In genomic region chr14:70808023-70808401, GRCh38 we compare ENCODE assay signal across 8 cellular contexts. TPM values are rescaled to one million over a fixed set of nuclear protein-coding genes. Genes with fewer than 3 reads are reported as not detected.
DNase-seq lines count a peak whose midpoint lies in the region; ATAC-seq, FAIRE-seq and TF ChIP-seq lines count a peak whose summit lies in the region.

No MANE protein-coding gene starts in this region.

- H4K91ac ChIP-seq in H9 (ENCODE audit: insufficient read length, low read depth, low read length) = no peak overlapping the region

- H3K27ac Mint-ChIP-seq in CD4-positive, CD25-positive, alpha-beta regulatory T cell = peak overlapping the region; percentile 59 to 87 (median 70)
- H3K27ac Mint-ChIP-seq in H9 = peak overlapping the region; percentile 4 to 62 (median 34); a peak in 4 of 7 replicates
- peak overlapping the region; percentile 5 to 91 (median 72) for H3K27ac Mint-ChIP-seq in naive thymus-derived CD4-positive, alpha-beta T cell

- peaks cover 0 to 19% (median 11%) of the 10 kb centered on the region in 4 donors for H3K4me1 Mint-ChIP-seq in CD4-positive, CD25-positive, alpha-beta regulatory T cell
- peaks cover 19% of the 10 kb centered on the region in 2 experiments for H3K4me1 Mint-ChIP-seq in H9
- H3K4me1 Mint-ChIP-seq in naive thymus-derived CD4-positive, alpha-beta T cell = peaks cover 9 to 18% (median 11%) of the 10 kb centered on the region in 7 donors

- peak overlapping the region; percentile 59 for H3K9ac ChIP-seq in H9 (ENCODE audit: extremely low read depth, insufficient read length, low read length)

- peaks cover 20% of the 10 kb centered on the region; the same call in 1 of the 2 replicates for H3K79me2 ChIP-seq in H9 (ENCODE audit: insufficient read depth, low read length)

- H3K14ac ChIP-seq in H9 (ENCODE audit: insufficient read depth, low read length) = no peak overlapping the region

- H2BK120ac ChIP-seq in H9 (ENCODE audit: low read depth, low read length, poor library complexity, severe bottlenecking) = no peak overlapping the region

- H3K27ac ChIP-seq in CD4-positive, CD25-positive, alpha-beta regulatory T cell (ENCODE audit: insufficient read depth, low read length, poor library complexity, severe bottlenecking) = peak overlapping the region; percentile 8
- H3K27ac ChIP-seq in H9 (ENCODE audit: insufficient read length, low read depth, low read length) = no peak overlapping the region
- peak overlapping the region; percentile 65 for H3K27ac ChIP-seq in naive thymus-derived CD4-positive, alpha-beta T cell (ENCODE audit: low read depth, low read length)
- peak overlapping the region; percentile 12 to 86 (median 80) for H3K27ac ChIP-seq in upper lobe of left lung

- peak overlapping the region; percentile 75 for H3K4me3 ChIP-seq in CD4-positive, CD25-positive, alpha-beta regulatory T cell (ENCODE audit: low read depth, low read length)
- H3K4me3 ChIP-seq in bronchial epithelial cell (ENCODE audit: low read depth, low read length) (peak overlapping the region; percentile 86), upper lobe of left lung (peak overlapping the region; percentile 47 to 90 (median 82))
- H3K4me3 ChIP-seq in naive thymus-derived CD4-positive, alpha-beta T cell (ENCODE audit: low read length) = peak overlapping the region; percentile 20

- no peak overlapping the region for H3K56ac ChIP-seq in H9 (ENCODE audit: insufficient read length, low read depth, low read length)

- H3K36me3 ChIP-seq in CD4-positive, CD25-positive, alpha-beta regulatory T cell (ENCODE audit: control insufficient read depth, insufficient read depth, low read length) = no peaks in the 10 kb centered on the region
- peaks cover 4% of the 10 kb centered on the region for H3K36me3 ChIP-seq in bronchial epithelial cell (ENCODE audit: control insufficient read depth, insufficient read depth, low read length)
- no peaks in the 10 kb centered on the region for H3K36me3 ChIP-seq in naive thymus-derived CD4-positive, alpha-beta T cell (ENCODE audit: control insufficient read depth in 2 of 3, insufficient read depth in 3 of 3, low read length in 3 of 3)
- no peaks in the 10 kb centered on the region for H3K36me3 ChIP-seq in upper lobe of left lung

- no peaks in the 10 kb centered on the region for H4K20me1 ChIP-seq in H9 (ENCODE audit: control insufficient read depth, insufficient read depth, insufficient read length)

- TF ChIP-seq CTCF in H9 (conservative IDR thresholded peaks at IDR 0.05) (no peak), bronchial epithelial cell (IDR thresholded peaks at IDR 0.05; ENCODE audit: insufficient read depth, low read length, severe bottlenecking) (no peak), upper lobe of left lung (IDR thresholded peaks at IDR 0.05) (no peak)

- H2AK5ac ChIP-seq in H9 (ENCODE audit: insufficient read length, low read length) = no peak overlapping the region

- no CpG with 5 or more reads among the region's 6 CpGs for WGBS in H9 (ENCODE audit: extremely low coverage, insufficient read length, low lambda C conversion rate)
- 7 to 12% methylated on average over 6 of the region's 6 CpGs for WGBS in upper lobe of left lung, 2 donors

- no peaks in the 10 kb centered on the region for H3K27me3 Mint-ChIP-seq in CD4-positive, CD25-positive, alpha-beta regulatory T cell
- H3K27me3 Mint-ChIP-seq in H9 (ENCODE audit: low read depth) = no peaks in the 10 kb centered on the region
- H3K27me3 Mint-ChIP-seq in naive thymus-derived CD4-positive, alpha-beta T cell = peaks cover 0 to 9% (median 4%) of the 10 kb centered on the region in 5 donors

- no peak overlapping the region for H3K4ac ChIP-seq in H9 (ENCODE audit: low read depth, low read length)

- CTCF ChIA-PET in naive thymus-derived CD4-positive, alpha-beta T cell (lab: Charles Lee) = interaction anchor here (1.5 to 2.6 kb wide), 2 partner anchors 10 to 99 kb away, joined by 5 to 22 read pairs; partner anchors contain the start of gene PCNX1

- H3T11ph ChIP-seq in H9 (ENCODE audit: low read length) = no peak overlapping the region

- H2BK5ac ChIP-seq in H9 (ENCODE audit: insufficient read length, low read length) = no peak overlapping the region

- no peak overlapping the region for H2BK15ac ChIP-seq in H9 (ENCODE audit: low read depth, low read length)

- no peak for TF ChIP-seq EP300 in upper lobe of left lung (IDR thresholded peaks at IDR 0.05)

- H3K18ac ChIP-seq in H9 (ENCODE audit: insufficient read length, low read depth, low read length) = no peak overlapping the region

- peak overlapping the region; percentile 82 to 93 (median 87) for H3K4me3 Mint-ChIP-seq in CD4-positive, CD25-positive, alpha-beta regulatory T cell
- H3K4me3 Mint-ChIP-seq in H9 = peak overlapping the region in 1 of 2 experiments; percentile 89; a peak in 4 of 5 replicates
- H3K4me3 Mint-ChIP-seq in naive thymus-derived CD4-positive, alpha-beta T cell = peak overlapping the region in 5 of 10 donors; percentile 79 to 91 (median 85)

- H4K5ac ChIP-seq in H9 (ENCODE audit: insufficient read length, low read depth, low read length) = no peak overlapping the region

- H3K27me3 ChIP-seq in CD4-positive, CD25-positive, alpha-beta regulatory T cell (ENCODE audit: control insufficient read depth, insufficient read depth, low read length) = no peaks in the 10 kb centered on the region
- H3K27me3 ChIP-seq in H9 (ENCODE audit: insufficient read depth, low read length) = no peaks in the 10 kb centered on the region
- no peaks in the 10 kb centered on the region for H3K27me3 ChIP-seq in bronchial epithelial cell (ENCODE audit: control insufficient read depth, insufficient read depth, low read length)
- no peaks in the 10 kb centered on the region for H3K27me3 ChIP-seq in naive thymus-derived CD4-positive, alpha-beta T cell (ENCODE audit: control insufficient read depth in 2 of 2, insufficient read depth in 2 of 2, low read length in 2 of 2)
- H3K27me3 ChIP-seq in upper lobe of left lung = peaks cover 0 to 9% (median 6%) of the 10 kb centered on the region in 4 donors

- no peaks in the 10 kb centered on the region for H3K9me3 Mint-ChIP-seq in CD4-positive, CD25-positive, alpha-beta regulatory T cell
- H3K9me3 Mint-ChIP-seq in H9 = no peaks in the 10 kb centered on the region
- H3K9me3 Mint-ChIP-seq in naive thymus-derived CD4-positive, alpha-beta T cell = peaks cover 0 to 2% (median 0%) of the 10 kb centered on the region in 11 donors

- H3K4me1 ChIP-seq in CD4-positive, CD25-positive, alpha-beta regulatory T cell (ENCODE audit: control insufficient read depth, insufficient read depth, low read length, poor library complexity, severe bottlenecking) = peaks cover 16% of the 10 kb centered on the region
- H3K4me1 ChIP-seq in H9 (ENCODE audit: insufficient read depth, low read length) = peaks cover 4% of the 10 kb centered on the region; the same call in 1 of the 2 replicates
- peaks cover 3 to 10% of the 10 kb centered on the region in 2 donors for H3K4me1 ChIP-seq in naive thymus-derived CD4-positive, alpha-beta T cell (ENCODE audit: control insufficient read depth in 2 of 2, insufficient read depth in 2 of 2, low read length in 2 of 2)
- H3K4me1 ChIP-seq in upper lobe of left lung = peaks cover 19 to 31% (median 22%) of the 10 kb centered on the region in 4 donors

- H3K36me3 Mint-ChIP-seq in CD4-positive, CD25-positive, alpha-beta regulatory T cell = no peaks in the 10 kb centered on the region
- H3K36me3 Mint-ChIP-seq in H9 (ENCODE audit: insufficient read depth in 1 of 3, low read depth in 3 of 3) = peaks cover 4 to 8% (median 4%) of the 10 kb centered on the region in 3 experiments; a peak in 2 of 7 replicates
- peaks cover 0 to 2% (median 0%) of the 10 kb centered on the region in 5 donors for H3K36me3 Mint-ChIP-seq in naive thymus-derived CD4-positive, alpha-beta T cell

- no peak overlapping the region for H3K23ac ChIP-seq in H9 (ENCODE audit: insufficient read length, low read depth, low read length)

- H3K79me1 ChIP-seq in H9 (ENCODE audit: insufficient read depth, low read depth, low read length, poor library complexity, severe bottlenecking) = peaks cover 9% of the 10 kb centered on the region

- no peak overlapping the region for H4K8ac ChIP-seq in H9 (replicated peaks; ENCODE audit: insufficient read length, low read depth, low read length)

- no peak overlapping the region for H2AFZ ChIP-seq in H9 (ENCODE audit: low read length)

- no peaks in the 10 kb centered on the region for H3K9me3 ChIP-seq in CD4-positive, CD25-positive, alpha-beta regulatory T cell (ENCODE audit: control insufficient read depth in 2 of 2, low read length in 2 of 2)
- H3K9me3 ChIP-seq in H9 (ENCODE audit: control insufficient read depth, low read depth, low read length) = no peaks in the 10 kb centered on the region
- H3K9me3 ChIP-seq in naive thymus-derived CD4-positive, alpha-beta T cell (ENCODE audit: control insufficient read depth in 2 of 3, low read length in 3 of 3) = no peaks in the 10 kb centered on the region
- H3K9me3 ChIP-seq in upper lobe of left lung = no peaks in the 10 kb centered on the region

- peak overlapping the region; percentile 93 for H3K4me2 ChIP-seq in H9 (ENCODE audit: insufficient read depth, insufficient read length, low read length)

- peaks cover 13% of the 10 kb centered on the region for H3K23me2 ChIP-seq in H9 (ENCODE audit: insufficient read length, low read depth, low read length, poor library complexity, severe bottlenecking)

- no peak for FAIRE-seq in bronchial epithelial cell (lab: Jason Lieb, UNC)

- POLR2A ChIA-PET in naive thymus-derived CD4-positive, alpha-beta T cell (lab: Charles Lee) = interaction anchor here (1.5 kb wide), 1 partner anchor 14 kb away, joined by 4 read pairs; no protein-coding TSS in a partner anchor

- TF ChIP-seq POLR2A in upper lobe of left lung (IDR thresholded peaks at IDR 0.05) = peak in 1 of 4 donors; percentile 14

- no peak overlapping the region for H2BK12ac ChIP-seq in H9 (ENCODE audit: insufficient read length, low read depth, low read length)

- peak; percentile 52 to 88 (median 53) for DNase-seq in CD4-positive, CD25-positive, alpha-beta regulatory T cell
- DNase-seq in H9 = peak; percentile 78
- peak; percentile 15 to 88 (median 36) for DNase-seq in T-helper 2 cell
- peak; percentile 58 for DNase-seq in bronchial epithelial cell (ENCODE audit: low read depth)
- peak in 8 of 9 donors; percentile 41 to 69 (median 60) for DNase-seq in naive thymus-derived CD4-positive, alpha-beta T cell
- peak in 1 of 2 donors; percentile 73 for DNase-seq in upper lobe of left lung
- no peak for DNase-seq in NCI-H2029 (lab: John Stamatoyannopoulos, UW)

- no peak overlapping the region for H2BK20ac ChIP-seq in H9 (ENCODE audit: low read depth, low read length, poor library complexity, severe bottlenecking)

- intact Hi-C loops in naive thymus-derived CD4-positive, alpha-beta T cell (cut with micrococcal nuclease) = loop anchor here in 1 of 2 donors (2.0 to 5.0 kb wide), 5 partner anchors 153 to 1196 kb away; partner anchors contain the start of genes SIPA1L1, SRSF5 and SUSD6

- ATAC-seq in CD4-positive, CD25-positive, alpha-beta regulatory T cell (ENCODE audit: low read depth in 2 of 2) = peak; percentile 18 to 32
- peak; percentile 33 for ATAC-seq in naive thymus-derived CD4-positive, alpha-beta T cell
- ATAC-seq in upper lobe of left lung (ENCODE audit: low FRiP score in 2 of 2) (peak in 1 of 2 donors; percentile 40), HG03095 (IDR thresholded peaks at IDR 0.05; ENCODE audit: unreplicated experiment) (no peak)

RNA-seq across cellular contexts. Expression of gene MAP3K9, which starts 1.3 kb away (rescaled TPM):
- total RNA-seq in CD4-positive, CD25-positive, alpha-beta regulatory T cell = 15.7 TPM
- 1 to 10 TPM; 1.1 to 1.7 (median 1.4) TPM for polyA plus RNA-seq in CD4-positive, CD25-positive, alpha-beta regulatory T cell
- 18.3 and 20.0 TPM in 2 replicates for total RNA-seq in H9 (2021)
- total RNA-seq in bronchial epithelial cell = 11.6 and 13.8 TPM in 2 replicates
- 1 to 10 TPM; 5.1 to 7.8 (median 5.5) TPM for total RNA-seq in naive thymus-derived CD4-positive, alpha-beta T cell
- polyA plus RNA-seq in naive thymus-derived CD4-positive, alpha-beta T cell = 1 to 10 TPM in 1 of 2 donors, under 1 TPM in 1; 0.73 to 2.9 TPM
- total RNA-seq in upper lobe of left lung = 10 to 100 TPM in 3 of 6 donors, 1 to 10 TPM in 3; 7.6 to 14.5 (median 11.2) TPM

Comparison
In these comparisons a context has a peak if more than half of its experiments do, and no peak if none do; other contexts are left out.
1. H3K4me3 ChIP-seq: peak in every context shown above with its lines; median percentile 86 in bronchial epithelial cell; 82 in upper lobe of left lung; 75 in CD4-positive, CD25-positive, alpha-beta regulatory T cell; 20 in naive thymus-derived CD4-positive, alpha-beta T cell.